Comparison of ENCODE assay signal across 2 cellular contexts in genomic region chr1:57186455-57186854, GRCh38.
A peak's percentile ranks its signal among the peaks of the same experiment; 100 is the strongest.
TF ChIP-seq lines count a peak whose summit lies in the region.

No MANE protein-coding gene starts in this region.

TF ChIP-seq in HepG2, 621 proteins besides CTCF, POLR2A, EP300 and RAD21 (continued from another document):
- TF ChIP-seq THAP7 (CRISPR knock-in tag; IDR thresholded peaks at IDR 0.05) = no peak
- no peak for TF ChIP-seq SIX4 (CRISPR knock-in tag; IDR thresholded peaks at IDR 0.05)
- no peak for TF ChIP-seq SRF (IDR thresholded peaks at IDR 0.05; ENCODE audit: low read depth, low read length)
- no peak for TF ChIP-seq PRPF4 (IDR thresholded peaks at IDR 0.05; ENCODE audit: low read depth, low read length, poor library complexity, severe bottlenecking)
- no peak for TF ChIP-seq ZNF768 (CRISPR knock-in tag; IDR thresholded peaks at IDR 0.05)
- TF ChIP-seq ZNF720 (CRISPR knock-in tag; IDR thresholded peaks at IDR 0.05) = no peak
- TF ChIP-seq FOXO4 (CRISPR knock-in tag; conservative IDR thresholded peaks at IDR 0.05) = no peak
- peak; percentile 77 for TF ChIP-seq MAFF (IDR thresholded peaks at IDR 0.05; ENCODE audit: low read depth, low read length)
- no peak for TF ChIP-seq TAF15 (IDR thresholded peaks at IDR 0.05; ENCODE audit: low read depth, low read length, poor library complexity, severe bottlenecking)
- peak; percentile 69 to 89; a peak in 3 of 4 replicates for TF ChIP-seq MAFK (conservative IDR thresholded peaks at IDR 0.05 in 1 of 2, IDR thresholded peaks at IDR 0.05 in 1 of 2; ENCODE audit: low read length in 2 of 2)
- TF ChIP-seq ZBTB49 (CRISPR knock-in tag; IDR thresholded peaks at IDR 0.05; ENCODE audit: borderline replicate concordance) = no peak
- no peak for TF ChIP-seq ZNF577 (CRISPR knock-in tag; IDR thresholded peaks at IDR 0.05; ENCODE audit: borderline replicate concordance, low read depth)
- no peak for TF ChIP-seq ELF3 (CRISPR knock-in tag; IDR thresholded peaks at IDR 0.05)

TF ChIP-seq in K562, 482 proteins besides CTCF, POLR2A, EP300 and RAD21 (continued from another document):
- TF ChIP-seq ZNF639 (CRISPR knock-in tag; conservative IDR thresholded peaks at IDR 0.05 in 1 of 2, IDR thresholded peaks at IDR 0.05 in 1 of 2) (no peak), TAF1 (IDR thresholded peaks at IDR 0.05; ENCODE audit: control insufficient read depth, extremely low read depth, insufficient read depth, low read length, severe bottlenecking) (no peak), PRMT5 (CRISPR knock-in tag; IDR thresholded peaks at IDR 0.05) (no peak), ZBTB8A (IDR thresholded peaks at IDR 0.05; ENCODE audit: partially characterized antibody) (no peak), ZNF184 (CRISPR knock-in tag; IDR thresholded peaks at IDR 0.05) (no peak), ZNF318 (IDR thresholded peaks at IDR 0.05; ENCODE audit: borderline replicate concordance in 1 of 2, low read depth in 1 of 2) (no peak), TCF3 (CRISPR knock-in tag; IDR thresholded peaks at IDR 0.05) (no peak), ZNF316 (IDR thresholded peaks at IDR 0.05) (peak; percentile 51), MAFK (IDR thresholded peaks at IDR 0.05; ENCODE audit: low read length) (peak; percentile 65), POLR2AphosphoS2 (IDR thresholded peaks at IDR 0.05; ENCODE audit: low read length) (no peak), C11orf30 (IDR thresholded peaks at IDR 0.05; ENCODE audit: low read depth) (peak; percentile 37; the same call in 1 of the 2 replicates), MTF1 (CRISPR knock-in tag; IDR thresholded peaks at IDR 0.05; ENCODE audit: borderline replicate concordance) (no peak)
